8 cellular contexts compared by ENCODE assay signal in genomic region chr15:31372635-31373091, GRCh38. TPM values are rescaled to one million over a fixed set of nuclear protein-coding genes. Genes with fewer than 3 reads are reported as not detected.
DNase-seq lines count a peak whose midpoint lies in the region; ATAC-seq, FAIRE-seq and TF ChIP-seq lines count a peak whose summit lies in the region.

No MANE protein-coding gene starts in this region.

- H3K36me3 ChIP-seq in right atrium auricular region: peaks cover 35% of the 10 kb centered on the region

- POLR2A ChIA-PET in activated CD8-positive, alpha-beta T cell treated with anti-CD3 and anti-CD28 coated beads, Interleukin-2, amount 10 ng/mL, durations not matched to agents 7 days and 5 days (lab: Charles Lee): no interaction called here

- peak; percentile 56 for DNase-seq in H4 (ENCODE audit: low spot score)
- no peak for DNase-seq in activated CD8-positive, alpha-beta T cell treated with anti-CD3 and anti-CD28 coated beads, Interleukin-2, amount 10 ng/mL, durations not matched to agents 7 days and 5 days
- DNase-seq in right atrium auricular region (ENCODE audit: low spot score): peak; percentile 89
- peak; percentile 73 for DNase-seq in skeletal muscle cell (ENCODE audit: low read depth)
- DNase-seq in GM12892 (ENCODE audit: insufficient read length): no peak
- DNase-seq in NOMO-1 treated with dmso at 0.1 percent for 144 hours (lab: John Stamatoyannopoulos, UW; ENCODE audit: unreplicated experiment): no peak

- no peak overlapping the region for H3K4me3 Mint-ChIP-seq in activated CD8-positive, alpha-beta T cell treated with anti-CD3 and anti-CD28 coated beads, Interleukin-2, amount 10 ng/mL, durations not matched to agents 7 days and 5 days

- peak overlapping the region; percentile 90 to 96 for H3K27ac ChIP-seq in right atrium auricular region

- peaks cover 0 to 84% of the 10 kb centered on the region in 2 donors for H3K4me1 ChIP-seq in right atrium auricular region

- H3K9me3 ChIP-seq in right atrium auricular region: no peaks in the 10 kb centered on the region

- peak overlapping the region; percentile 10 for H3K27ac Mint-ChIP-seq in activated CD8-positive, alpha-beta T cell treated with anti-CD3 and anti-CD28 coated beads, Interleukin-2, amount 10 ng/mL, durations not matched to agents 7 days and 5 days

- no peak for ATAC-seq in activated CD8-positive, alpha-beta T cell treated with anti-CD3 and anti-CD28 coated beads, Interleukin-2, amount 10 ng/mL, durations not matched to agents 7 days and 5 days
- no peak for ATAC-seq in HG02870 (IDR thresholded peaks at IDR 0.05; ENCODE audit: unreplicated experiment)
- ATAC-seq in GM18511 (IDR thresholded peaks at IDR 0.05; ENCODE audit: unreplicated experiment): no peak

- no peaks in the 10 kb centered on the region for H3K27me3 Mint-ChIP-seq in activated CD8-positive, alpha-beta T cell treated with anti-CD3 and anti-CD28 coated beads, Interleukin-2, amount 10 ng/mL, durations not matched to agents 7 days and 5 days (ENCODE audit: low read depth)

- TF ChIP-seq CTCF in right atrium auricular region (IDR thresholded peaks at IDR 0.05): no peak

- H3K36me3 Mint-ChIP-seq in activated CD8-positive, alpha-beta T cell treated with anti-CD3 and anti-CD28 coated beads, Interleukin-2, amount 10 ng/mL, durations not matched to agents 7 days and 5 days (ENCODE audit: low read depth): peaks cover 81% of the 10 kb centered on the region

- TF ChIP-seq POLR2A in GM12892 (IDR thresholded peaks at IDR 0.05; ENCODE audit: low read depth, low read length): no peak

- no peaks in the 10 kb centered on the region for H3K27me3 ChIP-seq in right atrium auricular region

- H3K4me3 ChIP-seq in right atrium auricular region: no peak overlapping the region
- no peak overlapping the region for H3K4me3 ChIP-seq in skeletal muscle cell (ENCODE audit: low read depth, low read length)

- peaks cover 3% of the 10 kb centered on the region for H3K9me3 Mint-ChIP-seq in activated CD8-positive, alpha-beta T cell treated with anti-CD3 and anti-CD28 coated beads, Interleukin-2, amount 10 ng/mL, durations not matched to agents 7 days and 5 days (ENCODE audit: insufficient read depth)

- H3K4me1 Mint-ChIP-seq in activated CD8-positive, alpha-beta T cell treated with anti-CD3 and anti-CD28 coated beads, Interleukin-2, amount 10 ng/mL, durations not matched to agents 7 days and 5 days (ENCODE audit: low read depth): peaks cover 84% of the 10 kb centered on the region

- CTCF ChIA-PET in activated CD8-positive, alpha-beta T cell treated with anti-CD3 and anti-CD28 coated beads, Interleukin-2, amount 10 ng/mL, durations not matched to agents 7 days and 5 days (lab: Charles Lee): no interaction called here

- FAIRE-seq in GM12892 (lab: Jason Lieb, UNC): no peak

RNA-seq across cellular contexts. Expression of gene KLF13, which starts 46.0 kb away (rescaled TPM):
- 12.0 and 20.8 TPM in 2 replicates for total RNA-seq in H4 (2014; rRNA removed; shearing (Covaris generic))
- total RNA-seq in activated CD8-positive, alpha-beta T cell treated with anti-CD3 and anti-CD28 coated beads, Interleukin-2, amount 10 ng/mL, durations not matched to agents 7 days and 5 days: 100 to 1,000 TPM; 214 to 215 TPM
- total RNA-seq in right atrium auricular region: 10 to 100 TPM; 52.8 to 54.6 TPM
- polyA plus RNA-seq in GM12892 (2012; ENCODE audit: missing spikeins): 39.1 TPM

Comparison
In these comparisons a context has a peak if more than half of its experiments do, and no peak if none do; other contexts are left out.
1. DNase-seq: peak in H4 (single experiment), right atrium auricular region (single experiment) and skeletal muscle cell (single experiment); none in activated CD8-positive, alpha-beta T cell treated with anti-CD3 and anti-CD28 coated beads, Interleukin-2, amount 10 ng/mL, durations not matched to agents 7 days and 5 days (single experiment), GM12892 (single experiment) and NOMO-1 treated with dmso at 0.1 percent for 144 hours (single experiment).